ENCODE assay signal across 16 cellular contexts in genomic region chr2:189015378-189015777, GRCh38. TPM values are rescaled to one million over a fixed set of nuclear protein-coding genes. Genes with fewer than 3 reads are reported as not detected.
A peak's percentile ranks its signal among the peaks of the same experiment; 100 is the strongest.
DNase-seq lines count a peak whose midpoint lies in the region; ATAC-seq and TF ChIP-seq lines count a peak whose summit lies in the region.
"Had no signal": no experiment of that assay in that cellular context is flagged by ENCODE, and none has a peak within 500 bp of the region (broad histone marks: within the 10 kb centered on the region; RNA-seq: fewer than 3 reads in every experiment).

No MANE protein-coding gene starts in this region.

- intact Hi-C loops in IMR-90 (cut with micrococcal nuclease): loop anchor here (5.0 kb wide), 2 partner anchors 332 to 397 kb away; no protein-coding TSS in a partner anchor
- intact Hi-C loops in vagina (cut with DNase I): no loop called here

- POLR2A ChIA-PET in IMR-90 (lab: Charles Lee; ENCODE audit: unreplicated experiment): interaction anchor here (0.7 kb wide), 1 partner anchor 397 kb away, joined by 4 read pairs; no protein-coding TSS in a partner anchor

- H3K14ac ChIP-seq in IMR-90 (replicated peaks; ENCODE audit: low read depth, low read length): peak overlapping the region; percentile 85

- H2AK9ac ChIP-seq in IMR-90 (replicated peaks; ENCODE audit: low read depth, low read length, poor library complexity): no peak overlapping the region

- H3K4me1 ChIP-seq in IMR-90 (ENCODE audit: control insufficient read depth, insufficient read depth, low read length) (peaks cover 11% of the 10 kb centered on the region), mesodermal cell (ENCODE audit: control insufficient read depth, insufficient read depth, low read length, poor library complexity, severe bottlenecking) (peaks cover 5% of the 10 kb centered on the region), vagina (peaks cover 9% of the 10 kb centered on the region)

- ATAC-seq in IMR-90 (ENCODE audit: low read depth) (no peak), GM19395 (IDR thresholded peaks at IDR 0.05; ENCODE audit: unreplicated experiment) (no peak)
- ATAC-seq: HepG2, left colon had no signal

- H3K4me2 ChIP-seq in IMR-90 (ENCODE audit: low read depth, low read length): no peak overlapping the region

- TF ChIP-seq CTCF in IMR-90 (conservative IDR thresholded peaks at IDR 0.05; ENCODE audit: low read depth, low read length) (no peak), choroid plexus epithelial cell (conservative IDR thresholded peaks at IDR 0.05; ENCODE audit: low read depth, low read length) (no peak), vagina (IDR thresholded peaks at IDR 0.05) (no peak)

- H3K4me3 ChIP-seq in IMR-90 (ENCODE audit: insufficient read depth, low read depth, low read length) (no peak overlapping the region), choroid plexus epithelial cell (ENCODE audit: low read depth, low read length) (no peak overlapping the region), mesodermal cell (ENCODE audit: extremely low read depth, insufficient read depth, low read length, poor library complexity, severe bottlenecking) (no peak overlapping the region), vagina (no peak overlapping the region)

- peak overlapping the region; percentile 83 for H2AK5ac ChIP-seq in IMR-90 (ENCODE audit: low read depth, low read length)

- no TSS peak for BruUV-seq in IMR-90 (replicated peaks; lab: Mats Ljungman, UMichigan)

- H3K18ac ChIP-seq in IMR-90 (ENCODE audit: low read depth, low read length): peak overlapping the region; percentile 83

- peak overlapping the region; percentile 79; the same call in 1 of the 2 replicates for H3K4ac ChIP-seq in IMR-90 (ENCODE audit: low read depth, low read length)

- no CpG with 5 or more reads among the region's 1 CpG for WGBS in IMR-90 (ENCODE audit: extremely low coverage in 2 of 2, insufficient read length in 1 of 2), 2 experiments
- WGBS in mesodermal cell (ENCODE audit: insufficient coverage in 2 of 2), 2 experiments: no CpG with 5 or more reads among the region's 1 CpG

- dilution Hi-C loops in IMR-90 (cut with HindIII; ENCODE audit: low sequenced_read_pairs, unreplicated experiment): no loop called here

- peaks cover 4% of the 10 kb centered on the region; the same call in 1 of the 2 replicates for H3K9me1 ChIP-seq in IMR-90 (ENCODE audit: insufficient read depth, low read length)

- CTCF ChIA-PET in IMR-90 (lab: Yijun Ruan, JAX): no interaction called here

- H3K9me3 ChIP-seq in IMR-90 (ENCODE audit: control insufficient read depth, insufficient read depth, low read length) (no peaks in the 10 kb centered on the region), mesodermal cell (ENCODE audit: control insufficient read depth, low read length) (no peaks in the 10 kb centered on the region), vagina (no peaks in the 10 kb centered on the region)

- H4K91ac ChIP-seq in IMR-90 (ENCODE audit: insufficient read depth, low read depth, low read length): peak overlapping the region; percentile 68

- no peak overlapping the region; the same call in 1 of the 3 replicates for H2BK15ac ChIP-seq in IMR-90 (ENCODE audit: low read depth, low read length)

- no peak overlapping the region for H3K9ac ChIP-seq in IMR-90 (ENCODE audit: low read depth, low read length)

- H4K20me1 ChIP-seq in IMR-90 (ENCODE audit: insufficient read depth, low read length): no peaks in the 10 kb centered on the region

- in situ Hi-C loops in IMR-90 (cut with MboI; ENCODE audit: low sequenced_read_pairs): no loop called here

- no peak for TF ChIP-seq RAD21 in IMR-90 (IDR thresholded peaks at IDR 0.05; ENCODE audit: low read length)

- H2BK120ac ChIP-seq in IMR-90 (ENCODE audit: low read depth, low read length): peak overlapping the region; percentile 92

- peak overlapping the region; percentile 76; the same call in 1 of the 2 replicates for H3K27ac ChIP-seq in IMR-90 (ENCODE audit: insufficient read depth, low read length)
- peak overlapping the region; percentile 62 for H3K27ac ChIP-seq in mesodermal cell (ENCODE audit: low read depth, low read length, severe bottlenecking)
- H3K27ac ChIP-seq in vagina: peak overlapping the region; percentile 30
- H3K27ac ChIP-seq: RWPE1 had no signal

- peaks cover 3% of the 10 kb centered on the region in 2 experiments; a peak in 3 of 4 replicates for H3K79me1 ChIP-seq in IMR-90 (ENCODE audit: low read depth in 1 of 2, low read length in 2 of 2)

- peaks cover 18% of the 10 kb centered on the region for H3K36me3 ChIP-seq in IMR-90 (ENCODE audit: control insufficient read depth, insufficient read depth, low read length)
- peaks cover 8% of the 10 kb centered on the region for H3K36me3 ChIP-seq in mesodermal cell (ENCODE audit: control insufficient read depth, insufficient read depth, low read length)
- H3K36me3 ChIP-seq in vagina: peaks cover 0 to 5% of the 10 kb centered on the region in 2 donors

- peak overlapping the region; percentile 91 for H2BK20ac ChIP-seq in IMR-90 (ENCODE audit: low read depth, low read length)

- peak overlapping the region; percentile 79 for H2BK5ac ChIP-seq in IMR-90 (ENCODE audit: low read depth, low read length, poor library complexity, severe bottlenecking)

- H3K27me3 ChIP-seq in IMR-90 (ENCODE audit: control insufficient read depth, insufficient read depth, low read length) (no peaks in the 10 kb centered on the region), vagina (no peaks in the 10 kb centered on the region)

- H3K23ac ChIP-seq in IMR-90 (ENCODE audit: low read depth, low read length): peak overlapping the region; percentile 65; the same call in 1 of the 2 replicates

- no peak for TF ChIP-seq POLR2A in IMR-90 (IDR thresholded peaks at IDR 0.05; ENCODE audit: low read depth, low read length)
- no peak for TF ChIP-seq POLR2A in vagina (IDR thresholded peaks at IDR 0.05)

- H4K5ac ChIP-seq in IMR-90 (ENCODE audit: low read depth, low read length): peak overlapping the region; percentile 65

- no peak overlapping the region for H2AFZ ChIP-seq in IMR-90 (replicated peaks; ENCODE audit: low read length, poor library complexity)

- peak overlapping the region; percentile 72 to 74; a peak in 3 of 4 replicates for H4K8ac ChIP-seq in IMR-90 (ENCODE audit: low read depth in 2 of 2, low read length in 2 of 2)

- no peak for DNase-seq in IMR-90
- DNase-seq in choroid plexus epithelial cell (ENCODE audit: low read depth): peak; percentile 43
- no peak for DNase-seq in vagina (ENCODE audit: extremely low spot score in 2 of 2)
- no peak for DNase-seq in hippocampal formation (lab: John Stamatoyannopoulos, UW)
- DNase-seq in activated naive CD4-positive, alpha-beta T cell (lab: John Stamatoyannopoulos, UW): no peak
- DNase-seq: activated CD4-positive, alpha-beta T cell treated with anti-CD3 and anti-CD28 coated beads, Interleukin-2, amount 50 U/mL, for 48 hours; activated naive CD4-positive, alpha-beta T cell treated with anti-CD3 and anti-CD28 coated beads for 36 hours; activated T-cell treated with anti-CD3 and anti-CD28 coated beads, Interleukin-2, amount 50 U/mL, for 1 hour; DMS79 treated with DMSO at 0.1 percent for 48 hours; left colon; NCI-H510A; retina had no signal

- no peak overlapping the region; the same call in 1 of the 2 replicates for H3K56ac ChIP-seq in IMR-90 (ENCODE audit: extremely low read depth, insufficient read depth, low read length)

TF ChIP-seq in IMR-90, 13 proteins besides CTCF, POLR2A, EP300 and RAD21:
- no peak for TF ChIP-seq RCOR1 (IDR thresholded peaks at IDR 0.05; ENCODE audit: insufficient replicate concordance, low read length)
- TF ChIP-seq USF2 (IDR thresholded peaks at IDR 0.05; ENCODE audit: low read depth, low read length): no peak
- TF ChIP-seq NFE2L2 (IDR thresholded peaks at IDR 0.05; ENCODE audit: low read depth, low read length): no peak
- TF ChIP-seq RFX5 (IDR thresholded peaks at IDR 0.05; ENCODE audit: low read depth, low read length): no peak
- no peak for TF ChIP-seq SMC3 (IDR thresholded peaks at IDR 0.05; ENCODE audit: low read depth, low read length)
- no peak for TF ChIP-seq MAFK (IDR thresholded peaks at IDR 0.05; ENCODE audit: low read depth, low read length)
- no peak for TF ChIP-seq FOS (IDR thresholded peaks at IDR 0.05; ENCODE audit: low read depth, low read length)
- TF ChIP-seq CEBPB (IDR thresholded peaks at IDR 0.05; ENCODE audit: low read depth, low read length): no peak
- TF ChIP-seq CHD1 (IDR thresholded peaks at IDR 0.05; ENCODE audit: low read depth, low read length): no peak
- TF ChIP-seq ELK1 (IDR thresholded peaks at IDR 0.05; ENCODE audit: borderline replicate concordance, low read depth, low read length): no peak
- no peak for TF ChIP-seq MAZ (IDR thresholded peaks at IDR 0.05; ENCODE audit: borderline replicate concordance, low read depth, low read length)
- TF ChIP-seq MXI1 (IDR thresholded peaks at IDR 0.05; ENCODE audit: borderline replicate concordance, low read depth, low read length): no peak
- TF ChIP-seq BHLHE40 (IDR thresholded peaks at IDR 0.05; ENCODE audit: low read depth, low read length): no peak

RNA-seq across cellular contexts. Expression of gene COL3A1, which starts 41.2 kb away (rescaled TPM):
- total RNA-seq in IMR-90 (2012; rRNA removed): 408 and 411 TPM in 2 replicates
- polyA plus RNA-seq in IMR-90 (2012; rRNA removed): 326 and 402 TPM in 2 replicates
- polyA plus RNA-seq in IMR-90 (2012; cell fraction: cytosol; rRNA removed): 382 and 438 TPM in 2 replicates
- 291 and 482 TPM in 2 replicates for polyA plus RNA-seq in IMR-90 (2012; cell fraction: nucleus; rRNA removed; ENCODE audit: low replicate concordance)
- polyA plus RNA-seq in mesodermal cell (2013, experiment 1 of 2): 859 TPM
- 960 TPM for polyA plus RNA-seq in mesodermal cell (2013, experiment 2 of 2)
- 123 TPM for total RNA-seq in vagina
- total RNA-seq: activated naive CD4-positive, alpha-beta T cell treated with anti-CD3 and anti-CD28 coated beads for 36 hours had no signal
- polyA plus RNA-seq: HepG2 had no signal
